Comparison of ENCODE assay signal across 18 cellular contexts in genomic region chr17:58873926-58874325, GRCh38.
DNase-seq lines count a peak whose midpoint lies in the region; TF ChIP-seq lines count a peak whose summit lies in the region.
"Had no signal": no experiment of that assay in that cellular context is flagged by ENCODE, and none has a peak within 500 bp of the region (broad histone marks: within the 10 kb centered on the region; RNA-seq: fewer than 3 reads in every experiment).

No MANE protein-coding gene starts in this region.

- peaks cover 98% of the 10 kb centered on the region for H3K4me1 ChIP-seq in DOHH2 (ENCODE audit: control insufficient read depth, low read length)
- H3K4me1 ChIP-seq: BLaER1 had no signal

- no peaks in the 10 kb centered on the region for H3K9me2 ChIP-seq in DOHH2 (replicated peaks; ENCODE audit: control insufficient read depth, low read length)

- no peaks in the 10 kb centered on the region for H3K9me3 ChIP-seq in DOHH2 (ENCODE audit: control insufficient read depth, insufficient read depth, low read length)

- H3K4me3 Mint-ChIP-seq in endothelial cell (ENCODE audit: unreplicated experiment), result no peak overlapping the region
- H3K4me3 Mint-ChIP-seq: CD14-positive monocyte; CD8-positive, alpha-beta T cell; GM23338; HFFc6 had no signal

- no peaks in the 10 kb centered on the region for H3K27me3 ChIP-seq in DOHH2 (ENCODE audit: control insufficient read depth, low read length)
- H3K27me3 ChIP-seq: BLaER1 had no signal

- peak overlapping the region; percentile 18; the same call in 1 of the 2 replicates for H3K4me2 ChIP-seq in DOHH2 (ENCODE audit: low read length)
- H3K4me2 ChIP-seq: BLaER1, GM23338 had no signal

- DNase-seq in NOMO-1 (lab: John Stamatoyannopoulos, UW; ENCODE audit: unreplicated experiment in 2 of 2) (peak; percentile 45 to 46), NOMO-1 treated with dmso at 0.1 percent for 144 hours (lab: John Stamatoyannopoulos, UW; ENCODE audit: unreplicated experiment) (no peak), NOMO-1 treated with DMSO at 0.1 percent for 48 hours (lab: John Stamatoyannopoulos, UW; ENCODE audit: unreplicated experiment) (peak; percentile 43), kidney glomerular epithelial cell (lab: John Stamatoyannopoulos, UW) (no peak), amniotic stem cell (lab: John Stamatoyannopoulos, UW) (no peak), endothelial cell (ENCODE audit: low spot score) (no peak)
- DNase-seq: Calu3; CD8-positive, alpha-beta T cell; DND-41; HFFc6; IMR-90 had no signal

- H3K4me1 Mint-ChIP-seq in endothelial cell (ENCODE audit: unreplicated experiment), result no peaks in the 10 kb centered on the region
- H3K4me1 Mint-ChIP-seq: GM23338 had no signal

- H3K79me2 ChIP-seq in DOHH2 (ENCODE audit: control insufficient read depth, low read length), result peaks cover 91% of the 10 kb centered on the region

- peaks cover 2% of the 10 kb centered on the region for H3K27me3 Mint-ChIP-seq in endothelial cell (ENCODE audit: unreplicated experiment)

- peak overlapping the region; percentile 74; the same call in 1 of the 2 replicates for H3K27ac ChIP-seq in DOHH2 (ENCODE audit: low read depth, low read length)
- H3K27ac ChIP-seq: 22Rv1, BLaER1, HL-60 had no signal

- H3K36me3 ChIP-seq in DOHH2 (ENCODE audit: control insufficient read depth, low read length), result peaks cover 9% of the 10 kb centered on the region
- H3K36me3 ChIP-seq: BLaER1 had no signal

- no peak overlapping the region for H3K4me3 ChIP-seq in DOHH2 (ENCODE audit: low read length)
- H3K4me3 ChIP-seq: BLaER1, GM23338, K562 had no signal

- H3K9me3 Mint-ChIP-seq in endothelial cell (ENCODE audit: unreplicated experiment), result no peaks in the 10 kb centered on the region
- H3K9me3 Mint-ChIP-seq: CD8-positive, alpha-beta T cell; GM23338; HFFc6 had no signal

- H4K20me1 ChIP-seq in DOHH2 (ENCODE audit: control insufficient read depth, insufficient read depth, low read depth, low read length), result no peaks in the 10 kb centered on the region
- H4K20me1 ChIP-seq: BLaER1 had no signal

- H3F3A ChIP-seq in DOHH2 (ENCODE audit: control insufficient read depth, insufficient read depth), result peaks cover 34% of the 10 kb centered on the region

- H3K27ac Mint-ChIP-seq in endothelial cell (ENCODE audit: unreplicated experiment), result no peak overlapping the region
- H3K27ac Mint-ChIP-seq: CD14-positive monocyte; CD8-positive, alpha-beta T cell; GM23338; HFFc6 had no signal

- H3K36me3 Mint-ChIP-seq in endothelial cell (ENCODE audit: low read depth, unreplicated experiment), result no peaks in the 10 kb centered on the region
- H3K36me3 Mint-ChIP-seq: CD14-positive monocyte; CD8-positive, alpha-beta T cell had no signal

- no peak for TF ChIP-seq CTCF in DOHH2 (IDR thresholded peaks at IDR 0.05; ENCODE audit: low read depth, low read length, poor library complexity, severe bottlenecking)
- TF ChIP-seq CTCF in endothelial cell (IDR thresholded peaks at IDR 0.05; ENCODE audit: unreplicated experiment), result no peak

Comparison
In these comparisons a context has a peak if more than half of its experiments do, and no peak if none do; other contexts are left out.
1. DNase-seq: peak in NOMO-1 (2 of 2) and NOMO-1 treated with DMSO at 0.1 percent for 48 hours (single experiment); none in NOMO-1 treated with dmso at 0.1 percent for 144 hours (single experiment), kidney glomerular epithelial cell (single experiment), amniotic stem cell (single experiment) and endothelial cell (single experiment).